ENCODE assay signal across 8 cellular contexts in genomic region chr1:2642560-2643413, GRCh38. TPM values are rescaled to one million over a fixed set of nuclear protein-coding genes. Genes with fewer than 3 reads are reported as not detected.
DNase-seq lines count a peak whose midpoint lies in the region; ATAC-seq and TF ChIP-seq lines count a peak whose summit lies in the region.

No MANE protein-coding gene starts in this region.

- peak; percentile 89 to 94 (median 94) for DNase-seq in CD4-positive, alpha-beta T cell
- DNase-seq in HL-60 (ENCODE audit: low read depth in 1 of 2, low spot score in 1 of 2) (peak; percentile 56 to 83), NCI-H82 treated with DMSO at 0.1 percent for 48 hours (lab: John Stamatoyannopoulos, UW; ENCODE audit: unreplicated experiment) (peak; percentile 85), lung microvascular endothelial cell (ENCODE audit: low read depth in 2 of 2) (peak; percentile 92 to 95)
- DNase-seq in activated CD8-positive, alpha-beta T cell treated with anti-CD3 and anti-CD28 coated beads for 36 hours, result peak; percentile 96
- peak; percentile 91 to 94 (median 92) for DNase-seq in stimulated activated CD4-positive, alpha-beta T cell treated with anti-CD3 and anti-CD28 coated beads, TNF-alpha, amount 100 ng/mL, for 24 hours (ENCODE audit: low read depth in 3 of 3)

- TF ChIP-seq CTCF in CD4-positive, alpha-beta T cell (IDR thresholded peaks at IDR 0.05), result no peak
- TF ChIP-seq CTCF in HL-60 (IDR thresholded peaks at IDR 0.05; ENCODE audit: insufficient read depth, low read length), result no peak
- no peak for TF ChIP-seq CTCF in activated CD8-positive, alpha-beta T cell treated with anti-CD3 and anti-CD28 coated beads for 36 hours (IDR thresholded peaks at IDR 0.05)

- H3K4me1 Mint-ChIP-seq in CD4-positive, alpha-beta T cell (ENCODE audit: low read depth), result peaks cover 12% of the 10 kb centered on the region
- H3K4me1 Mint-ChIP-seq in activated CD8-positive, alpha-beta T cell treated with anti-CD3 and anti-CD28 coated beads for 36 hours (ENCODE audit: low read depth), result peaks cover 7% of the 10 kb centered on the region

- H3K9me3 Mint-ChIP-seq in CD4-positive, alpha-beta T cell, result peaks cover 4% of the 10 kb centered on the region
- peaks cover 9% of the 10 kb centered on the region for H3K9me3 Mint-ChIP-seq in activated CD8-positive, alpha-beta T cell treated with anti-CD3 and anti-CD28 coated beads for 36 hours

- H3K27me3 ChIP-seq in CD4-positive, alpha-beta T cell (ENCODE audit: control insufficient read depth, insufficient read depth, low read length), result no peaks in the 10 kb centered on the region
- H3K27me3 ChIP-seq in HL-60 (ENCODE audit: insufficient read depth, poor library complexity, severe bottlenecking), result no peaks in the 10 kb centered on the region
- H3K27me3 ChIP-seq in ectodermal cell (ENCODE audit: control insufficient read depth, insufficient read depth, low read length, poor library complexity, severe bottlenecking), result peaks cover 5% of the 10 kb centered on the region

- H3K36me3 ChIP-seq in ectodermal cell (ENCODE audit: control insufficient read depth, insufficient read depth, low read length), result no peaks in the 10 kb centered on the region

- H3K9me3 ChIP-seq in CD4-positive, alpha-beta T cell (ENCODE audit: control insufficient read depth, low read length), result peaks cover 14% of the 10 kb centered on the region
- H3K9me3 ChIP-seq in ectodermal cell (ENCODE audit: control insufficient read depth, low read length), result no peaks in the 10 kb centered on the region

- ATAC-seq in CD4-positive, alpha-beta T cell (ENCODE audit: poor library complexity), result peak; percentile 84
- peak; percentile 83 for ATAC-seq in GM19452 (IDR thresholded peaks at IDR 0.05; ENCODE audit: unreplicated experiment)
- peak; percentile 83 for ATAC-seq in activated CD8-positive, alpha-beta T cell treated with anti-CD3 and anti-CD28 coated beads for 36 hours

- intact Hi-C loops in CD4-positive, alpha-beta T cell (cut with DNase I, micrococcal nuclease), result loop anchor here (1.0 to 10.0 kb wide), 11 partner anchors 56 to 595 kb away; partner anchors contain the start of genes PANK4 (in 2 of the 2), PRXL2B (in 2 of the 2) and PEX10 (in 1 of the 2)
- intact Hi-C loops in activated CD8-positive, alpha-beta T cell treated with anti-CD3 and anti-CD28 coated beads for 36 hours (cut with micrococcal nuclease), result loop anchor here (10.0 kb wide), 2 partner anchors 58 to 88 kb away; partner anchors contain the start of genes PRXL2B and TNFRSF14

- 17% methylated on average over 84 of the region's 84 CpGs for WGBS in ectodermal cell, 2 experiments

- H3K27me3 Mint-ChIP-seq in CD4-positive, alpha-beta T cell, result no peaks in the 10 kb centered on the region
- no peaks in the 10 kb centered on the region for H3K27me3 Mint-ChIP-seq in activated CD8-positive, alpha-beta T cell treated with anti-CD3 and anti-CD28 coated beads for 36 hours

- H3K36me3 Mint-ChIP-seq in CD4-positive, alpha-beta T cell (ENCODE audit: low read depth), result no peaks in the 10 kb centered on the region
- peaks cover 5% of the 10 kb centered on the region for H3K36me3 Mint-ChIP-seq in activated CD8-positive, alpha-beta T cell treated with anti-CD3 and anti-CD28 coated beads for 36 hours (ENCODE audit: low read depth)

- peak overlapping the region; percentile 96 for H3K27ac ChIP-seq in CD4-positive, alpha-beta T cell (ENCODE audit: low read depth, low read length)
- H3K27ac ChIP-seq in HL-60 (replicated peaks), result peak overlapping the region; percentile 61
- no peak overlapping the region for H3K27ac ChIP-seq in ectodermal cell (ENCODE audit: insufficient read depth, low read depth, low read length, poor library complexity, severe bottlenecking)

- peak overlapping the region; percentile 89 for H3K27ac Mint-ChIP-seq in CD4-positive, alpha-beta T cell
- H3K27ac Mint-ChIP-seq in activated CD8-positive, alpha-beta T cell treated with anti-CD3 and anti-CD28 coated beads for 36 hours, result peak overlapping the region; percentile 91

- H3K4me3 ChIP-seq in HL-60 (replicated peaks; ENCODE audit: insufficient read depth, low read length) (peak overlapping the region; percentile 49), ectodermal cell (ENCODE audit: insufficient read depth, low read depth, low read length) (peak overlapping the region; percentile 90)

- H3K4me3 Mint-ChIP-seq in CD4-positive, alpha-beta T cell, result peak overlapping the region; percentile 89
- peak overlapping the region; percentile 88 for H3K4me3 Mint-ChIP-seq in activated CD8-positive, alpha-beta T cell treated with anti-CD3 and anti-CD28 coated beads for 36 hours

- POLR2A ChIA-PET in CD4-positive, alpha-beta T cell (lab: Charles Lee), result interaction anchor here (0.8 to 3.3 kb wide), 5 partner anchors 55 to 143 kb away, joined by 3 to 14 read pairs (median 4); partner anchors contain the start of gene TNFRSF14
- POLR2A ChIA-PET in activated CD8-positive, alpha-beta T cell treated with anti-CD3 and anti-CD28 coated beads for 36 hours (lab: Charles Lee), result interaction anchor here (0.7 to 3.5 kb wide), 4 partner anchors 58 to 1151 kb away, joined by 3 to 15 read pairs (median 4); partner anchors contain the start of gene PRXL2B

- H3K4me1 ChIP-seq in ectodermal cell (ENCODE audit: control insufficient read depth, insufficient read depth, low read length), result peaks cover 7% of the 10 kb centered on the region

- CTCF ChIA-PET in CD4-positive, alpha-beta T cell (lab: Charles Lee), result interaction anchor here (1.6 kb wide), 1 partner anchor 57 kb away, joined by 4 read pairs; no protein-coding TSS in a partner anchor
- CTCF ChIA-PET in activated CD8-positive, alpha-beta T cell treated with anti-CD3 and anti-CD28 coated beads for 36 hours (lab: Charles Lee), result interaction anchor here (0.9 kb wide), 1 partner anchor 86 kb away, joined by 3 read pairs; the partner anchor contains the start of gene TNFRSF14

RNA-seq across cellular contexts. Expression of gene MMEL1, which starts 10.0 kb away (rescaled TPM):
- 1 to 10 TPM in 1 of 2 experiments, under 1 TPM in 1; 0.67 to 1.8 TPM for total RNA-seq in CD4-positive, alpha-beta T cell
- 1 to 10 TPM; 1.8 to 3.1 TPM for total RNA-seq in activated CD8-positive, alpha-beta T cell treated with anti-CD3 and anti-CD28 coated beads for 36 hours
- polyA plus RNA-seq in ectodermal cell (2013, experiment 1 of 4), result 1.3 TPM
- polyA plus RNA-seq in ectodermal cell (2013, experiment 2 of 4), result 0.34 TPM
- polyA plus RNA-seq in ectodermal cell (2013, experiment 3 of 4), result 1.2 TPM
- polyA plus RNA-seq in ectodermal cell (2013, experiment 4 of 4), result 1.5 TPM
- 1.4 and 2.8 TPM in 2 replicates for total RNA-seq in lung microvascular endothelial cell

RNA-seq across cellular contexts. Expression of gene PRXL2B, which starts 56.2 kb away (rescaled TPM):
- 10 to 100 TPM; 11.0 to 12.8 TPM for total RNA-seq in CD4-positive, alpha-beta T cell
- total RNA-seq in activated CD8-positive, alpha-beta T cell treated with anti-CD3 and anti-CD28 coated beads for 36 hours, result 10 to 100 TPM; 39.1 to 43.6 TPM
- 45.0 TPM for polyA plus RNA-seq in ectodermal cell (2013, experiment 1 of 4)
- 46.1 TPM for polyA plus RNA-seq in ectodermal cell (2013, experiment 2 of 4)
- polyA plus RNA-seq in ectodermal cell (2013, experiment 3 of 4), result 31.7 TPM
- 36.7 TPM for polyA plus RNA-seq in ectodermal cell (2013, experiment 4 of 4)
- 37.5 and 67.7 TPM in 2 replicates for total RNA-seq in lung microvascular endothelial cell
